ENCODE assay signal across 1 cellular context in genomic region chr19:35154535-35155406, GRCh38.
TF ChIP-seq lines count a peak whose summit lies in the region.

Gene FXYD5 (plus strand): TSS chr19:35154735. CDS start chr19:35155551, 816 bp downstream.

TF ChIP-seq in K562, 482 proteins besides CTCF, POLR2A, EP300 and RAD21 (continued from another document and continues in another):
- TF ChIP-seq MGA (IDR thresholded peaks at IDR 0.05) (peak; percentile 66; the same call in 1 of the 2 replicates), DNMT1 (IDR thresholded peaks at IDR 0.05) (no peak), HNRNPK (IDR thresholded peaks at IDR 0.05; ENCODE audit: low read depth, low read length, poor library complexity, severe bottlenecking) (no peak), FOXA3 (CRISPR knock-in tag; conservative IDR thresholded peaks at IDR 0.05 in 1 of 2, IDR thresholded peaks at IDR 0.05 in 1 of 2) (no peak), FOXO4 (CRISPR knock-in tag; IDR thresholded peaks at IDR 0.05) (0 out of 2 replicates have a peak, but pooled peaks have one; percentile 17), SETDB1 (IDR thresholded peaks at IDR 0.05; ENCODE audit: low read length) (no peak), CEBPG (CRISPR knock-in tag; IDR thresholded peaks at IDR 0.05) (peak; percentile 89), CEBPG (tag; conservative IDR thresholded peaks at IDR 0.05 in 1 of 2, IDR thresholded peaks at IDR 0.05 in 1 of 2) (peak; percentile 70 to 74), HINFP (tag; conservative IDR thresholded peaks at IDR 0.05; ENCODE audit: low read depth) (no peak), HLTF (IDR thresholded peaks at IDR 0.05) (peak; percentile 84; the same call in 1 of the 2 replicates), ZBTB5 (IDR thresholded peaks at IDR 0.05) (peak; percentile 55; the same call in 1 of the 2 replicates), ETV6 (IDR thresholded peaks at IDR 0.05; ENCODE audit: borderline replicate concordance in 1 of 2, low read depth in 2 of 2, low read length in 1 of 2) (no peak), ETV6 (CRISPR knock-in tag; IDR thresholded peaks at IDR 0.05; ENCODE audit: borderline replicate concordance) (no peak), VEZF1 (CRISPR knock-in tag; IDR thresholded peaks at IDR 0.05) (peak; percentile 86), ZNF696 (CRISPR knock-in tag; conservative IDR thresholded peaks at IDR 0.05) (no peak), GABPB1 (CRISPR knock-in tag; IDR thresholded peaks at IDR 0.05) (no peak; the same call in 1 of the 2 replicates), HBP1 (CRISPR knock-in tag; IDR thresholded peaks at IDR 0.05) (0 out of 2 replicates have a peak, but pooled peaks have one; percentile 8), XRCC5 (IDR thresholded peaks at IDR 0.05; ENCODE audit: low read depth, low read length) (peak; percentile 81; the same call in 1 of the 2 replicates), BDP1 (IDR thresholded peaks at IDR 0.05; ENCODE audit: insufficient read depth, insufficient read length) (no peak), RBM34 (IDR thresholded peaks at IDR 0.05; ENCODE audit: borderline replicate concordance, insufficient read depth, low read length) (no peak), RBM22 (IDR thresholded peaks at IDR 0.05; ENCODE audit: low read depth, low read length, poor library complexity, severe bottlenecking) (peak; percentile 60), ZNF133 (CRISPR knock-in tag; IDR thresholded peaks at IDR 0.05) (no peak), TRIM25 (IDR thresholded peaks at IDR 0.05; ENCODE audit: borderline replicate concordance) (0 out of 2 replicates have a peak, but pooled peaks have one; percentile 5), ZNF57 (CRISPR knock-in tag; IDR thresholded peaks at IDR 0.05) (0 out of 2 replicates have a peak, but pooled peaks have one; percentile 31), KHSRP (IDR thresholded peaks at IDR 0.05) (no peak), KAT2B (IDR thresholded peaks at IDR 0.05; ENCODE audit: low read depth, low read length) (no peak), RHOXF2B (CRISPR knock-in tag; conservative IDR thresholded peaks at IDR 0.05) (no peak), NCOR1 (IDR thresholded peaks at IDR 0.05) (peak; percentile 28), HNRNPH1 (optimal IDR thresholded peaks at IDR 0.05; ENCODE audit: low read depth, low read length) (no peak), RFX5 (IDR thresholded peaks at IDR 0.05; ENCODE audit: low read depth, low read length) (no peak), HDGF (IDR thresholded peaks at IDR 0.05) (no peak; the same call in 1 of the 2 replicates), CGGBP1 (CRISPR knock-in tag; IDR thresholded peaks at IDR 0.05) (no peak)
